18 cellular contexts compared by ENCODE assay signal in the genomic region with DNA sequence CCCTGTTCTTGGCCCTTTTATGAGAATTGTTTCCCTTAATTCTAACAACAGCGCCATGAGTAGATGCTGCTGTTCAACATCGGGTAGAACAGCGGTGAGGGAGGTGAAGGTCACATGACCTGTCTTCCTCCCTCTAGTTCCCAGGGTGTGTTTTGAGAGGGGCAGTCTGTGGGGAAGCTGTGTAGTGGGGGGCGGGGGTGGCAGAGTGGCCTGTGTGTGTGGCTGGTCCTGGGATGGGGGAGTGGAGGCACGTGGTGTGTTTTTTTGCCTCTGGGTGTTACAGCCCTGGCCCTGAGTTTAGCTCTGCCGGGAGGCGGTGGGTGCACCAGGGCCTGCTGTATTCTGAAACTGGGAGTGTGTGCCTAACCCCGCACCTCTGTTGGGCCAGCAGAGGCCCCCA.
DNase-seq lines count a peak whose midpoint lies in the region; FAIRE-seq and TF ChIP-seq lines count a peak whose summit lies in the region.
"Had no signal": no experiment of that assay in that cellular context is flagged by ENCODE, and none has a peak within 500 bp of the region (broad histone marks: within the 10 kb centered on the region; RNA-seq: fewer than 3 reads in every experiment).

No MANE protein-coding gene starts in this region.

- peak overlapping the region in 9 of 11 experiments; percentile 33 to 92 (median 71); a peak in 17 of 22 replicates for H3K4me2 ChIP-seq in BLaER1 treated with 17β-estradiol and CSF1 and Interleukin-3, amounts not matched to agents 10 nM and 100 nM
- no peak overlapping the region for H3K4me2 ChIP-seq in H1 (ENCODE audit: insufficient read depth in 1 of 2, low read depth in 2 of 2, low read length in 2 of 2)

- H3K23me2 ChIP-seq in H1 (ENCODE audit: low read depth, low read length) = no peaks in the 10 kb centered on the region

- H3K27me3 Mint-ChIP-seq in neural crest cell (ENCODE audit: low read depth) = no peaks in the 10 kb centered on the region
- peaks cover 14% of the 10 kb centered on the region for H3K27me3 Mint-ChIP-seq in type B pancreatic cell

- TF ChIP-seq POLR2A in H1 (IDR thresholded peaks at IDR 0.05; ENCODE audit: control extremely low read depth in 1 of 2, low read depth in 2 of 2, low read length in 2 of 2) (no peak), vagina (IDR thresholded peaks at IDR 0.05) (no peak)

- peaks cover 26 to 85% (median 79%) of the 10 kb centered on the region in 10 experiments for H3K4me1 ChIP-seq in BLaER1 treated with 17β-estradiol and CSF1 and Interleukin-3, amounts not matched to agents 10 nM and 100 nM
- H3K4me1 ChIP-seq in H1 (replicated peaks in 1 of 4; ENCODE audit: control insufficient read depth in 3 of 4, insufficient read depth in 4 of 4, low read length in 3 of 4) = peaks cover 0 to 16% (median 10%) of the 10 kb centered on the region in 4 experiments; a peak in 5 of 7 replicates
- peaks cover 7% of the 10 kb centered on the region for H3K4me1 ChIP-seq in vagina

- no peak overlapping the region for H2AK5ac ChIP-seq in H1 (ENCODE audit: low read depth, low read length)

- H3K36me3 Mint-ChIP-seq in neural crest cell (ENCODE audit: low read depth) (no peaks in the 10 kb centered on the region), type B pancreatic cell (peaks cover 6% of the 10 kb centered on the region)
- H3K36me3 Mint-ChIP-seq: CD8-positive, alpha-beta T cell; IgD-negative memory B cell had no signal

- no peaks in the 10 kb centered on the region for H3K36me3 ChIP-seq in BLaER1 treated with 17β-estradiol and CSF1 and Interleukin-3, amounts not matched to agents 10 nM and 100 nM
- no peaks in the 10 kb centered on the region for H3K36me3 ChIP-seq in H1 (ENCODE audit: control insufficient read depth in 2 of 4, insufficient read depth in 4 of 4, low read length in 3 of 4)
- H3K36me3 ChIP-seq in vagina = peaks cover 0 to 18% of the 10 kb centered on the region in 2 donors

- H3K9me3 ChIP-seq in BLaER1 treated with 17β-estradiol and CSF1 and Interleukin-3, amounts not matched to agents 10 nM and 100 nM (replicated peaks in 1 of 11) = no peaks in the 10 kb centered on the region
- no peaks in the 10 kb centered on the region for H3K9me3 ChIP-seq in H1 (ENCODE audit: insufficient read depth in 2 of 2, low read depth in 1 of 2, low read length in 1 of 2)
- no peaks in the 10 kb centered on the region for H3K9me3 ChIP-seq in vagina
- H3K9me3 ChIP-seq: BE2C had no signal

- no peak overlapping the region for H2AFZ ChIP-seq in H1 (ENCODE audit: low read length)

- no peaks in the 10 kb centered on the region for H3K79me1 ChIP-seq in H1 (ENCODE audit: low read depth, low read length)

- H4K91ac ChIP-seq in H1 (replicated peaks; ENCODE audit: insufficient read length, low read length) = no peak overlapping the region

- H3K4ac ChIP-seq in H1 (replicated peaks; ENCODE audit: insufficient read length, low read depth, low read length) = no peak overlapping the region

- H3K27ac Mint-ChIP-seq in neural crest cell (ENCODE audit: unreplicated experiment) (peak overlapping the region; percentile 85), type B pancreatic cell (peak overlapping the region; percentile 42)
- H3K27ac Mint-ChIP-seq: CD8-positive, alpha-beta T cell had no signal

- no peak overlapping the region for H3K18ac ChIP-seq in H1 (ENCODE audit: extremely low read depth, low read length)

- H3K56ac ChIP-seq in H1 (replicated peaks; ENCODE audit: insufficient read length, low read depth, low read length) = no peak overlapping the region

- H4K8ac ChIP-seq in H1 (ENCODE audit: extremely low read depth, insufficient read depth, low read length) = no peak overlapping the region

- H2BK15ac ChIP-seq in H1 (ENCODE audit: low read length) = no peak overlapping the region; the same call in 1 of the 2 replicates

- TF ChIP-seq RAD21 in H1 (IDR thresholded peaks at IDR 0.05 in 1 of 2, conservative IDR thresholded peaks at IDR 0.05 in 1 of 2; ENCODE audit: low read depth in 2 of 2, low read length in 2 of 2) = no peak

- peaks cover 4% of the 10 kb centered on the region for H3K4me1 Mint-ChIP-seq in neural crest cell
- H3K4me1 Mint-ChIP-seq in type B pancreatic cell (ENCODE audit: unreplicated experiment) = peaks cover 4% of the 10 kb centered on the region

- 0 out of 22 replicates have a peak overlapping the region, but pooled peaks of 1 of the 11 experiments have one; percentile 13 for H3K9ac ChIP-seq in BLaER1 treated with 17β-estradiol and CSF1 and Interleukin-3, amounts not matched to agents 10 nM and 100 nM
- H3K9ac ChIP-seq in H1 (replicated peaks in 1 of 4; ENCODE audit: extremely low read depth in 1 of 4, low read depth in 3 of 4, low read length in 3 of 4) = no peak overlapping the region

- TF ChIP-seq EP300 in H1 (IDR thresholded peaks at IDR 0.05; ENCODE audit: borderline replicate concordance in 1 of 2, low read depth in 2 of 2, low read length in 2 of 2) = no peak

- H4K5ac ChIP-seq in H1 (ENCODE audit: insufficient read length, low read depth, low read length) = no peak overlapping the region

- peaks cover 0 to 50% (median 0%) of the 10 kb centered on the region in 11 experiments; a peak in 5 of 22 replicates for H4K20me1 ChIP-seq in BLaER1 treated with 17β-estradiol and CSF1 and Interleukin-3, amounts not matched to agents 10 nM and 100 nM
- H4K20me1 ChIP-seq in H1 (replicated peaks in 1 of 2; ENCODE audit: control insufficient read depth in 1 of 2, insufficient read depth in 2 of 2, low read length in 2 of 2) = peaks cover 0 to 1% of the 10 kb centered on the region in 2 experiments

- 0 out of 2 replicates have a peak overlapping the region, but pooled peaks have one; percentile 60 for H2BK5ac ChIP-seq in H1 (ENCODE audit: low read depth, low read length)

- H3K27me3 ChIP-seq in BLaER1 treated with 17β-estradiol and CSF1 and Interleukin-3, amounts not matched to agents 10 nM and 100 nM = peaks cover 0 to 63% (median 0%) of the 10 kb centered on the region in 11 experiments; a peak in 5 of 22 replicates
- H3K27me3 ChIP-seq in H1 (replicated peaks in 1 of 4; ENCODE audit: control insufficient read depth in 3 of 4, extremely low read depth in 1 of 4, insufficient read depth in 3 of 4, low read length in 3 of 4) (no peaks in the 10 kb centered on the region), vagina (no peaks in the 10 kb centered on the region)
- H3K27me3 ChIP-seq: BE2C had no signal

- H2BK12ac ChIP-seq in H1 (ENCODE audit: low read depth, low read length) = no peak overlapping the region

- H2BK120ac ChIP-seq in H1 (replicated peaks; ENCODE audit: low read depth, low read length) = no peak overlapping the region

- WGBS in H1 (ENCODE audit: extremely low coverage in 1 of 2, insufficient coverage in 1 of 2, insufficient read length in 1 of 2, insufficient replicate concordance in 2 of 2, low coverage in 1 of 2, low lambda C conversion rate in 2 of 2, missing lambda C conversion rate in 1 of 2), 2 experiments = 90% methylated on average over 7 of the region's 8 CpGs; no CpG with 5 or more reads in 1 of the 2 experiments

- H3K4me3 Mint-ChIP-seq in neural crest cell (no peak overlapping the region), type B pancreatic cell (no peak overlapping the region)
- H3K4me3 Mint-ChIP-seq: CD8-positive, alpha-beta T cell; H9 had no signal

- no peak overlapping the region for H2BK20ac ChIP-seq in H1 (ENCODE audit: low read length)

- TF ChIP-seq CTCF in H1 (IDR thresholded peaks at IDR 0.05; ENCODE audit: control extremely low read depth in 1 of 3, insufficient read depth in 1 of 3, low read depth in 1 of 3, low read length in 3 of 3) (no peak), neural crest cell (conservative IDR thresholded peaks at IDR 0.05) (no peak), type B pancreatic cell (conservative IDR thresholded peaks at IDR 0.05) (no peak), vagina (IDR thresholded peaks at IDR 0.05) (no peak)

- intact Hi-C loops in vagina (cut with DNase I) = loop anchor here (10.0 kb wide), 1 partner anchor 75 kb away; no protein-coding TSS in a partner anchor

- H3K9me3 Mint-ChIP-seq in neural crest cell = no peaks in the 10 kb centered on the region
- H3K9me3 Mint-ChIP-seq in type B pancreatic cell = no peaks in the 10 kb centered on the region
- H3K9me3 Mint-ChIP-seq: CD8-positive, alpha-beta T cell; H9; IgD-negative memory B cell had no signal

- H3K79me2 ChIP-seq in H1 (ENCODE audit: control insufficient read depth in 1 of 2, insufficient read depth in 2 of 2, low read length in 2 of 2) = no peaks in the 10 kb centered on the region

- no peak overlapping the region for H3K4me3 ChIP-seq in BLaER1 treated with 17β-estradiol and CSF1 and Interleukin-3, amounts not matched to agents 10 nM and 100 nM
- H3K4me3 ChIP-seq in H1 (ENCODE audit: extremely low read depth in 1 of 4, insufficient read depth in 2 of 4, low read depth in 3 of 4, low read length in 4 of 4) (no peak overlapping the region), vagina (no peak overlapping the region)

- DNase-seq in H1 (ENCODE audit: low read depth in 1 of 2, low spot score in 2 of 2) (no peak), neural crest cell (ENCODE audit: low read depth, low spot score) (no peak), type B pancreatic cell (ENCODE audit: extremely low spot score, unreplicated experiment) (no peak), NCI-H2029 (lab: John Stamatoyannopoulos, UW) (no peak), vagina (ENCODE audit: extremely low spot score in 2 of 2) (no peak)
- DNase-seq in effector CD8-positive, alpha-beta T cell (lab: John Stamatoyannopoulos, UW) = no peak
- DNase-seq: ACHN; BE2C; Calu3; CD8-positive, alpha-beta T cell; DMS79 treated with DMSO at 0.1 percent for 48 hours; GF-D8; GOT3; H9 had no signal

- H3K27ac ChIP-seq in BLaER1 treated with 17β-estradiol and CSF1 and Interleukin-3, amounts not matched to agents 10 nM and 100 nM = peak overlapping the region in 2 of 11 experiments; percentile 16 to 64; a peak in 4 of 22 replicates
- H3K27ac ChIP-seq in H1 (ENCODE audit: low read depth, low read length) (no peak overlapping the region), vagina (no peak overlapping the region)

- CTCF ChIA-PET in H1 (lab: Charles Lee; ENCODE audit: partially characterized antibody) = interaction anchor here (0.6 to 16.9 kb wide), 15 partner anchors 8 to 999 kb away, joined by 3 to 361 read pairs (median 5); no protein-coding TSS in a partner anchor

- no peak overlapping the region for H3K23ac ChIP-seq in H1 (ENCODE audit: insufficient read length)

- FAIRE-seq in H1 (lab: Jason Lieb, UNC) = no peak
- FAIRE-seq: A204.1, HepG2 had no signal

- no peak overlapping the region for H3K14ac ChIP-seq in H1 (ENCODE audit: insufficient read length)

- POLR2A ChIA-PET in H1 (lab: Charles Lee; ENCODE audit: partially characterized antibody) = interaction anchor here (0.8 kb wide), 1 partner anchor 42 kb away, joined by 5 read pairs; no protein-coding TSS in a partner anchor

TF ChIP-seq in H1, 55 proteins besides CTCF, POLR2A, EP300 and RAD21 (continues in another document):
- no peak for TF ChIP-seq POU5F1 (IDR thresholded peaks at IDR 0.05; ENCODE audit: low read depth, low read length)
- no peak for TF ChIP-seq CREB1 (IDR thresholded peaks at IDR 0.05)
- no peak for TF ChIP-seq TAF7 (optimal IDR thresholded peaks at IDR 0.05; ENCODE audit: borderline replicate concordance, low read depth, low read length)
- TF ChIP-seq MAFK (IDR thresholded peaks at IDR 0.05; ENCODE audit: low read depth, low read length) = no peak
- no peak for TF ChIP-seq KDM4A (IDR thresholded peaks at IDR 0.05; ENCODE audit: low read depth, low read length, severe bottlenecking)
- TF ChIP-seq SIX5 (IDR thresholded peaks at IDR 0.05; ENCODE audit: low read depth, low read length) = no peak

Comparison
In these comparisons a context has a peak if more than half of its experiments do, and no peak if none do; other contexts are left out.
1. H3K4me2 ChIP-seq: peak in BLaER1 treated with 17β-estradiol and CSF1 and Interleukin-3, amounts not matched to agents 10 nM and 100 nM (9 of 11); none in H1 (0 of 2).